In genomic region chr12:116962197-116962596, GRCh38 we compare ENCODE assay signal across 18 cellular contexts. TPM values are rescaled to one million over a fixed set of nuclear protein-coding genes. Genes with fewer than 3 reads are reported as not detected.
DNase-seq lines count a peak whose midpoint lies in the region; ATAC-seq and TF ChIP-seq lines count a peak whose summit lies in the region.
"Had no signal": no experiment of that assay in that cellular context is flagged by ENCODE, and none has a peak within 500 bp of the region (broad histone marks: within the 10 kb centered on the region; RNA-seq: fewer than 3 reads in every experiment).

No MANE protein-coding gene starts in this region.

- no peak for TF ChIP-seq POLR2A in tibial nerve (IDR thresholded peaks at IDR 0.05)

- no peaks in the 10 kb centered on the region for H3K27me3 ChIP-seq in tibial nerve

- H3K27ac Mint-ChIP-seq in activated T-cell treated with anti-CD3 and anti-CD28 coated beads, Interleukin-2, amount 50 U/mL, for 72 hours: no peak overlapping the region
- H3K27ac Mint-ChIP-seq: T-helper 17 cell had no signal

- peaks cover 53% of the 10 kb centered on the region for H3K4me1 Mint-ChIP-seq in activated T-cell treated with anti-CD3 and anti-CD28 coated beads, Interleukin-2, amount 50 U/mL, for 72 hours (ENCODE audit: low read depth)

- peak in 1 of 2 donors; percentile 4 for DNase-seq in activated T-cell treated with anti-CD3 and anti-CD28 coated beads, Interleukin-2, amount 50 U/mL, for 72 hours
- no peak for DNase-seq in activated T-cell treated with anti-CD3 and anti-CD28 coated beads, Interleukin-2, amount 50 U/mL, for 1 hour
- DNase-seq in NCI-H69 (lab: John Stamatoyannopoulos, UW): peak; percentile 33
- DNase-seq in lung microvascular endothelial cell (ENCODE audit: low read depth in 2 of 2): peak; percentile 12 to 20
- no peak for DNase-seq in HEK293T (ENCODE audit: extremely low spot score)
- DNase-seq in stimulated activated CD4-positive, alpha-beta T cell treated with anti-CD3 and anti-CD28 coated beads, Interleukin-1b, Interleukin-23, amount 100 ng/mL, for 48 hours: no peak
- DNase-seq in tibial nerve (ENCODE audit: low spot score in 2 of 2): no peak
- DNase-seq: anterior cingulate cortex; kidney; NCI-H146; NCI-H345; Right ventricle myocardium superior; stimulated activated naive CD8-positive, alpha-beta T cell treated with anti-CD3 and anti-CD28 coated beads, Interleukin-15, Interleukin-2, amounts not matched to agents 100 U/mL and 50 U/mL, for 24 hours; T-helper 17 cell had no signal

- H3K9me3 ChIP-seq in tibial nerve: no peaks in the 10 kb centered on the region

- peak; percentile 22 to 25 for ATAC-seq in activated T-cell treated with anti-CD3 and anti-CD28 coated beads, Interleukin-2, amount 50 U/mL, for 72 hours (replicated peaks in 1 of 2)
- no peak for ATAC-seq in HG03139 (IDR thresholded peaks at IDR 0.05; ENCODE audit: unreplicated experiment)
- ATAC-seq: stimulated activated naive CD8-positive, alpha-beta T cell treated with anti-CD3 and anti-CD28 coated beads, Interleukin-15, Interleukin-2, amounts not matched to agents 100 U/mL and 50 U/mL, for 24 hours; T-helper 17 cell had no signal

- no peaks in the 10 kb centered on the region for H3K27me3 Mint-ChIP-seq in activated T-cell treated with anti-CD3 and anti-CD28 coated beads, Interleukin-2, amount 50 U/mL, for 72 hours (ENCODE audit: low read depth)
- H3K27me3 Mint-ChIP-seq: T-helper 17 cell had no signal

- WGBS in tibial nerve, 2 donors: 59 to 69% methylated on average over 4 of the region's 4 CpGs

- peaks cover 0 to 4% (median 0%) of the 10 kb centered on the region in 4 donors for H3K4me1 ChIP-seq in tibial nerve

- TF ChIP-seq CTCF in tibial nerve (IDR thresholded peaks at IDR 0.05): no peak

- no peak for TF ChIP-seq EP300 in tibial nerve (IDR thresholded peaks at IDR 0.05)

- H3K36me3 ChIP-seq in tibial nerve: peaks cover 0 to 38% (median 0%) of the 10 kb centered on the region in 3 donors

- H3K27ac ChIP-seq in tibial nerve: no peak overlapping the region
- H3K27ac ChIP-seq: epithelial cell of prostate, parathyroid adenoma had no signal

- H3K4me3 ChIP-seq in tibial nerve: no peak overlapping the region
- H3K4me3 ChIP-seq: smooth muscle cell had no signal

- POLR2A ChIA-PET in HEK293T (lab: Yijun Ruan, JAX): no interaction called here

- H3K36me3 Mint-ChIP-seq in activated T-cell treated with anti-CD3 and anti-CD28 coated beads, Interleukin-2, amount 50 U/mL, for 72 hours (ENCODE audit: insufficient read depth in 2 of 2): peaks cover 0 to 1% of the 10 kb centered on the region in 2 donors

- CTCF ChIA-PET in HEK293T (lab: Yijun Ruan, JAX): no interaction called here

- H3K4me3 Mint-ChIP-seq in activated T-cell treated with anti-CD3 and anti-CD28 coated beads, Interleukin-2, amount 50 U/mL, for 72 hours: peak overlapping the region; percentile 0 to 21
- H3K4me3 Mint-ChIP-seq: T-helper 17 cell had no signal

- H3K9me3 Mint-ChIP-seq in activated T-cell treated with anti-CD3 and anti-CD28 coated beads, Interleukin-2, amount 50 U/mL, for 72 hours: no peaks in the 10 kb centered on the region

TF ChIP-seq in HEK293T, 16 proteins besides CTCF, POLR2A, EP300 and RAD21:
- TF ChIP-seq BHLHE40 (IDR thresholded peaks at IDR 0.05; ENCODE audit: borderline replicate concordance) (no peak), CTBP1 (IDR thresholded peaks at IDR 0.05; ENCODE audit: borderline replicate concordance) (no peak), SUZ12 (IDR thresholded peaks at IDR 0.05) (no peak), ARNT (IDR thresholded peaks at IDR 0.05) (no peak), L3MBTL2 (conservative IDR thresholded peaks at IDR 0.05) (no peak), LEF1 (IDR thresholded peaks at IDR 0.05; ENCODE audit: borderline replicate concordance) (no peak), HDGF (IDR thresholded peaks at IDR 0.05; ENCODE audit: borderline replicate concordance) (no peak), FOXM1 (IDR thresholded peaks at IDR 0.05; ENCODE audit: borderline replicate concordance) (no peak), TARDBP (IDR thresholded peaks at IDR 0.05) (no peak), ELF4 (IDR thresholded peaks at IDR 0.05) (no peak), ZNF384 (IDR thresholded peaks at IDR 0.05) (no peak), PKNOX1 (IDR thresholded peaks at IDR 0.05) (no peak), FOXK2 (IDR thresholded peaks at IDR 0.05) (no peak), FOXA1 (IDR thresholded peaks at IDR 0.05) (no peak), NFRKB (IDR thresholded peaks at IDR 0.05) (no peak), SP1 (IDR thresholded peaks at IDR 0.05) (no peak)

RNA-seq across cellular contexts. Expression of gene FBXW8, which starts 51.4 kb away (rescaled TPM):
- 10 to 100 TPM; 10.0 to 10.4 TPM for total RNA-seq in activated T-cell treated with anti-CD3 and anti-CD28 coated beads, Interleukin-2, amount 50 U/mL, for 72 hours
- 7.0 and 9.5 TPM in 2 replicates for total RNA-seq in lung microvascular endothelial cell
- total RNA-seq in tibial nerve: 10 to 100 TPM; 26.7 to 38.4 (median 29.0) TPM

Comparison
In these comparisons a context has a peak if more than half of its experiments do, and no peak if none do; other contexts are left out.
1. DNase-seq: peak in NCI-H69 (single experiment) and lung microvascular endothelial cell (2 of 2); none in activated T-cell treated with anti-CD3 and anti-CD28 coated beads, Interleukin-2, amount 50 U/mL, for 1 hour (single experiment), HEK293T (single experiment), stimulated activated CD4-positive, alpha-beta T cell treated with anti-CD3 and anti-CD28 coated beads, Interleukin-1b, Interleukin-23, amount 100 ng/mL, for 48 hours (single experiment) and tibial nerve (0 of 2).